18 cellular contexts compared by ENCODE assay signal in the genomic region with DNA sequence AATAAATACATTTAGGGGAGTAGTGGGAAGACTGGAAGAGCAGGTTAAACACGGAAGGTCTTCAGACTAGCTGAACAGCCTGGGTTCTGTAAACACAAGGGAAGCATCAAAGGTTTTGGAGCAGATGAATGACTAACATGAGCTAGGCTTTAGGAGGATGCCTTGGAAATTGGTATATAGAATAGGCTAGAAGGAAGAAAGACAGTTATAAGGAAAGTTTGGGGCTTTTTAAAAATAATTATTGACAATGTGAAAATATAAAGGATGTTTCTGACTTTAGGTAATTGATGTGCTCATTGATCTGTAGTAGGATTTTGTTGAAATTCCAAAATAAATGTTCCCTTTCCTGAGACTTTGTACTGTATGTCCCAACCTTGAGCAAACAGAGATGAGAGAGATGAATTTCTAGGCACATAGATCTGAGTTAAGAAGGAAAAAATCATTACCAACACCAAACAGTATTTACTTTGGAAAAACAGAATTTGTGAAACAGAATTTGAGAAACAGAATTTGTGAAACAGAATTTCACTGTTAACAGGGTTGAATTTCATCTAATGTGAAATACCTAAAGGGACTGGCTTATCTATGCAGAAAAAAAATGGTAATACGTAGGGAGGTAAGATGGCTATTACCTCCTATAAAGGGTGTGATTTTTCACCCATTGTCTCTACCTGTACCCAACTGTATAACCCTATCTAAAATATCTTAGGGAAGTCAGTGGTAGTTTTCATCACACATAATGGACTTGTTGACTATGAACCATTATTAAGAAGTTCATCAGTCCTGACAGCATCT. TPM values are rescaled to one million over a fixed set of nuclear protein-coding genes. Genes with fewer than 3 reads are reported as not detected.
DNase-seq lines count a peak whose midpoint lies in the region; ATAC-seq, FAIRE-seq and TF ChIP-seq lines count a peak whose summit lies in the region.
"Had no signal": no experiment of that assay in that cellular context is flagged by ENCODE, and none has a peak within 500 bp of the region (broad histone marks: within the 10 kb centered on the region; RNA-seq: fewer than 3 reads in every experiment).

No MANE protein-coding gene starts in this region.

- no peaks in the 10 kb centered on the region for H3K27me3 ChIP-seq in smooth muscle cell (ENCODE audit: low read depth)

- H3K36me3 Mint-ChIP-seq in mesothelial cell of epicardium (peaks cover 41% of the 10 kb centered on the region), WTC11 (peaks cover 64% of the 10 kb centered on the region)

- no peaks in the 10 kb centered on the region for H3F3A ChIP-seq in smooth muscle cell (ENCODE audit: low read depth)

- H3K9me3 Mint-ChIP-seq in mesothelial cell of epicardium (peaks cover 7% of the 10 kb centered on the region), WTC11 (peaks cover 8% of the 10 kb centered on the region)
- H3K9me3 Mint-ChIP-seq: HFFc6 had no signal

- CTCF ChIA-PET in WTC11 (lab: Charles Lee), result no interaction called here

- FAIRE-seq in GM19239 (lab: Jason Lieb, UNC), result peak; percentile 47
- FAIRE-seq: D721Med, H1 had no signal

- no peak overlapping the region for H3K27ac ChIP-seq in smooth muscle cell (ENCODE audit: low read depth)

- H3K4me3 Mint-ChIP-seq in mesothelial cell of epicardium, result no peak overlapping the region
- no peak overlapping the region for H3K4me3 Mint-ChIP-seq in WTC11
- H3K4me3 Mint-ChIP-seq: CD4-positive, alpha-beta T cell; HFFc6 had no signal

- no peaks in the 10 kb centered on the region for H3K79me2 ChIP-seq in smooth muscle cell (ENCODE audit: low read depth)

- no peak for DNase-seq in GM19239 (ENCODE audit: insufficient read length, low spot score)
- DNase-seq in LNCaP clone FGC (ENCODE audit: low read depth), result peak; percentile 82
- DNase-seq in epithelial cell of esophagus (ENCODE audit: low read depth), result peak; percentile 42
- DNase-seq in mesothelial cell of epicardium (ENCODE audit: low spot score in 2 of 2, unreplicated experiment in 2 of 2), result no peak
- DNase-seq in SKM-1 treated with dmso at 0.1 percent for 144 hours (lab: John Stamatoyannopoulos, UW; ENCODE audit: unreplicated experiment), result no peak
- DNase-seq in WTC11 (ENCODE audit: low spot score), result no peak
- no peak for DNase-seq in smooth muscle cell (lab: John Stamatoyannopoulos, UW; ENCODE audit: unreplicated experiment)
- DNase-seq: ACHN; CD4-positive, alpha-beta T cell; GF-D8; HFFc6; NCI-H187 treated with DMSO at 0.1 percent for 48 hours; NCI-H2171; NCI-H510A; RPMI8226 had no signal

- peaks cover 10% of the 10 kb centered on the region for H3K4me1 ChIP-seq in smooth muscle cell (ENCODE audit: low read depth)

- POLR2A ChIA-PET in WTC11 (lab: Charles Lee), result no interaction called here

- H3K4me2 ChIP-seq in smooth muscle cell, result no peak overlapping the region

- H3K9me3 ChIP-seq in smooth muscle cell (replicated peaks; ENCODE audit: low read depth), result no peaks in the 10 kb centered on the region

- 90% methylated on average over 2 of the region's 2 CpGs for WGBS in smooth muscle cell (ENCODE audit: low lambda C conversion rate)

- no peak overlapping the region for H2AFZ ChIP-seq in smooth muscle cell (ENCODE audit: low read depth)

- no peak for ATAC-seq in WTC11
- no peak for ATAC-seq in HG03469 (IDR thresholded peaks at IDR 0.05; ENCODE audit: unreplicated experiment)

- no peaks in the 10 kb centered on the region for H4K20me1 ChIP-seq in smooth muscle cell (ENCODE audit: low read depth)

- H3K27ac Mint-ChIP-seq in mesothelial cell of epicardium, result peak overlapping the region; percentile 67
- H3K27ac Mint-ChIP-seq in WTC11, result no peak overlapping the region
- H3K27ac Mint-ChIP-seq: CD4-positive, alpha-beta T cell; HFFc6 had no signal

- H3K4me1 Mint-ChIP-seq in mesothelial cell of epicardium, result peaks cover 16% of the 10 kb centered on the region
- H3K4me1 Mint-ChIP-seq in WTC11, result no peaks in the 10 kb centered on the region

- no peak overlapping the region for H3K9ac ChIP-seq in smooth muscle cell (ENCODE audit: low read depth)

- H3K27me3 Mint-ChIP-seq in mesothelial cell of epicardium (ENCODE audit: low read depth), result no peaks in the 10 kb centered on the region
- H3K27me3 Mint-ChIP-seq in WTC11 (ENCODE audit: low read depth), result no peaks in the 10 kb centered on the region
- H3K27me3 Mint-ChIP-seq: CD4-positive, alpha-beta T cell had no signal

- TF ChIP-seq CTCF in LNCaP clone FGC (IDR thresholded peaks at IDR 0.05; ENCODE audit: control insufficient read depth, extremely low read depth, insufficient read depth), result no peak
- TF ChIP-seq CTCF in epithelial cell of esophagus (IDR thresholded peaks at IDR 0.05; ENCODE audit: insufficient read depth, low read depth, low read length, missing control alignments), result no peak
- no peak for TF ChIP-seq CTCF in mesothelial cell of epicardium (IDR thresholded peaks at IDR 0.05; ENCODE audit: unreplicated experiment)
- TF ChIP-seq CTCF in WTC11 (IDR thresholded peaks at IDR 0.05), result no peak
- no peak for TF ChIP-seq CTCF in smooth muscle cell (IDR thresholded peaks at IDR 0.05; ENCODE audit: borderline replicate concordance, insufficient read depth, poor library complexity, severe bottlenecking)

- 0 out of 2 replicates have a peak overlapping the region, but pooled peaks have one; percentile 5 for H3K4me3 ChIP-seq in LNCaP clone FGC (ENCODE audit: low read depth, low read length)
- no peak overlapping the region for H3K4me3 ChIP-seq in epithelial cell of esophagus (ENCODE audit: low read length)
- no peak overlapping the region for H3K4me3 ChIP-seq in smooth muscle cell

- no peaks in the 10 kb centered on the region for H3K36me3 ChIP-seq in smooth muscle cell (ENCODE audit: low read depth)

TF ChIP-seq in WTC11, 78 proteins besides CTCF, POLR2A, EP300 and RAD21:
- TF ChIP-seq, protein P1, sequence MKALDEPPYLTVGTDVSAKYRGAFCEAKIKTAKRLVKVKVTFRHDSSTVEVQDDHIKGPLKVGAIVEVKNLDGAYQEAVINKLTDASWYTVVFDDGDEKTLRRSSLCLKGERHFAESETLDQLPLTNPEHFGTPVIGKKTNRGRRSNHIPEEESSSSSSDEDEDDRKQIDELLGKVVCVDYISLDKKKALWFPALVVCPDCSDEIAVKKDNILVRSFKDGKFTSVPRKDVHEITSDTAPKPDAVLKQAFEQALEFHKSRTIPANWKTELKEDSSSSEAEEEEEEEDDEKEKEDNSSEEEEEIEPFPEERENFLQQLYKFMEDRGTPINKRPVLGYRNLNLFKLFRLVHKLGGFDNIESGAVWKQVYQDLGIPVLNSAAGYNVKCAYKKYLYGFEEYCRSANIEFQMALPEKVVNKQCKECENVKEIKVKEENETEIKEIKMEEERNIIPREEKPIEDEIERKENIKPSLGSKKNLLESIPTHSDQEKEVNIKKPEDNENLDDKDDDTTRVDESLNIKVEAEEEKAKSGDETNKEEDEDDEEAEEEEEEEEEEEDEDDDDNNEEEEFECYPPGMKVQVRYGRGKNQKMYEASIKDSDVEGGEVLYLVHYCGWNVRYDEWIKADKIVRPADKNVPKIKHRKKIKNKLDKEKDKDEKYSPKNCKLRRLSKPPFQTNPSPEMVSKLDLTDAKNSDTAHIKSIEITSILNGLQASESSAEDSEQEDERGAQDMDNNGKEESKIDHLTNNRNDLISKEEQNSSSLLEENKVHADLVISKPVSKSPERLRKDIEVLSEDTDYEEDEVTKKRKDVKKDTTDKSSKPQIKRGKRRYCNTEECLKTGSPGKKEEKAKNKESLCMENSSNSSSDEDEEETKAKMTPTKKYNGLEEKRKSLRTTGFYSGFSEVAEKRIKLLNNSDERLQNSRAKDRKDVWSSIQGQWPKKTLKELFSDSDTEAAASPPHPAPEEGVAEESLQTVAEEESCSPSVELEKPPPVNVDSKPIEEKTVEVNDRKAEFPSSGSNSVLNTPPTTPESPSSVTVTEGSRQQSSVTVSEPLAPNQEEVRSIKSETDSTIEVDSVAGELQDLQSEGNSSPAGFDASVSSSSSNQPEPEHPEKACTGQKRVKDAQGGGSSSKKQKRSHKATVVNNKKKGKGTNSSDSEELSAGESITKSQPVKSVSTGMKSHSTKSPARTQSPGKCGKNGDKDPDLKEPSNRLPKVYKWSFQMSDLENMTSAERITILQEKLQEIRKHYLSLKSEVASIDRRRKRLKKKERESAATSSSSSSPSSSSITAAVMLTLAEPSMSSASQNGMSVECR (CRISPR knock-in tag; IDR thresholded peaks at IDR 0.05; ENCODE audit: borderline replicate concordance), result no peak
- TF ChIP-seq, protein P2, sequence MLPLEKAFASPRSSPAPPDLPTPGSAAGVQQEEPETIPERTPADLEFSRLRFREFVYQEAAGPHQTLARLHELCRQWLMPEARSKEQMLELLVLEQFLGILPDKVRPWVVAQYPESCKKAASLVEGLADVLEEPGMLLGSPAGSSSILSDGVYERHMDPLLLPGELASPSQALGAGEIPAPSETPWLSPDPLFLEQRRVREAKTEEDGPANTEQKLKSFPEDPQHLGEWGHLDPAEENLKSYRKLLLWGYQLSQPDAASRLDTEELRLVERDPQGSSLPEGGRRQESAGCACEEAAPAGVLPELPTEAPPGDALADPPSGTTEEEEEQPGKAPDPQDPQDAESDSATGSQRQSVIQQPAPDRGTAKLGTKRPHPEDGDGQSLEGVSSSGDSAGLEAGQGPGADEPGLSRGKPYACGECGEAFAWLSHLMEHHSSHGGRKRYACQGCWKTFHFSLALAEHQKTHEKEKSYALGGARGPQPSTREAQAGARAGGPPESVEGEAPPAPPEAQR (CRISPR knock-in tag; IDR thresholded peaks at IDR 0.05), result no peak
- TF ChIP-seq, protein P3, sequence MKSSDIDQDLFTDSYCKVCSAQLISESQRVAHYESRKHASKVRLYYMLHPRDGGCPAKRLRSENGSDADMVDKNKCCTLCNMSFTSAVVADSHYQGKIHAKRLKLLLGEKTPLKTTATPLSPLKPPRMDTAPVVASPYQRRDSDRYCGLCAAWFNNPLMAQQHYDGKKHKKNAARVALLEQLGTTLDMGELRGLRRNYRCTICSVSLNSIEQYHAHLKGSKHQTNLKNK (CRISPR knock-in tag; IDR thresholded peaks at IDR 0.05), result no peak
- TF ChIP-seq CREB1 (CRISPR knock-in tag; IDR thresholded peaks at IDR 0.05), result no peak

RNA-seq across cellular contexts. Expression of a gene that starts 28.8 kb away (rescaled TPM):
- total RNA-seq in mesothelial cell of epicardium (91.5 to 94.3 TPM (median 93.8 TPM) in 3 replicates), WTC11 (2021) (64.2 to 68.0 TPM (median 66.4 TPM) in 3 replicates), smooth muscle cell (53.8 and 61.8 TPM in 2 replicates)
- 38.8 and 42.8 TPM in 2 replicates for polyA plus RNA-seq in smooth muscle cell

RNA-seq across cellular contexts. Expression of a gene that starts 29.1 kb away (rescaled TPM):
- total RNA-seq in mesothelial cell of epicardium (6.3 to 8.3 TPM (median 7.9 TPM) in 3 replicates), WTC11 (2021) (4.3 to 5.6 TPM (median 4.9 TPM) in 3 replicates), smooth muscle cell (16.4 and 18.5 TPM in 2 replicates)
- 2.5 and 5.0 TPM in 2 replicates for polyA plus RNA-seq in smooth muscle cell

Comparison
In these comparisons a context has a peak if more than half of its experiments do, and no peak if none do; other contexts are left out.
1. DNase-seq: peak in LNCaP clone FGC (single experiment) and epithelial cell of esophagus (single experiment); none in GM19239 (single experiment), mesothelial cell of epicardium (0 of 2), SKM-1 treated with dmso at 0.1 percent for 144 hours (single experiment), WTC11 (single experiment) and smooth muscle cell (single experiment).